In genomic region chr1:85550784-85551516, GRCh38 we compare ENCODE assay signal across 12 cellular contexts. TPM values are rescaled to one million over a fixed set of nuclear protein-coding genes. Genes with fewer than 3 reads are reported as not detected.
DNase-seq lines count a peak whose midpoint lies in the region; ATAC-seq, FAIRE-seq and TF ChIP-seq lines count a peak whose summit lies in the region.
"Had no signal": no experiment of that assay in that cellular context is flagged by ENCODE, and none has a peak within 500 bp of the region (broad histone marks: within the 10 kb centered on the region; RNA-seq: fewer than 3 reads in every experiment).

No MANE protein-coding gene starts in this region.

- no peaks in the 10 kb centered on the region for H3K79me2 ChIP-seq in HepG2 (ENCODE audit: insufficient read depth, low read length)

- H3K27me3 ChIP-seq in right lobe of liver (no peaks in the 10 kb centered on the region), HepG2 (ENCODE audit: control insufficient read depth in 1 of 2, insufficient read depth in 2 of 2, low read length in 2 of 2) (no peaks in the 10 kb centered on the region), bronchial epithelial cell (ENCODE audit: control insufficient read depth, insufficient read depth, low read length) (no peaks in the 10 kb centered on the region), mesenchymal stem cell (ENCODE audit: control insufficient read depth in 1 of 2, insufficient read depth in 1 of 2, low read length in 2 of 2) (no peaks in the 10 kb centered on the region)

- H4K20me1 ChIP-seq in HepG2 (ENCODE audit: insufficient read depth, low read length) = no peaks in the 10 kb centered on the region

- TF ChIP-seq EP300 in HepG2 (IDR thresholded peaks at IDR 0.05; ENCODE audit: low read depth in 2 of 2, low read length in 2 of 2) = no peak
- no peak for TF ChIP-seq EP300 in HepG2 (CRISPR knock-in tag; IDR thresholded peaks at IDR 0.05; ENCODE audit: borderline replicate concordance)

- peaks cover 4 to 32% (median 7%) of the 10 kb centered on the region in 5 donors for H3K27me3 Mint-ChIP-seq in naive thymus-derived CD8-positive, alpha-beta T cell

- H2BK12ac ChIP-seq in mesenchymal stem cell (ENCODE audit: low read length in 2 of 2) = no peak overlapping the region

- H3K4me1 Mint-ChIP-seq in naive thymus-derived CD8-positive, alpha-beta T cell = no peaks in the 10 kb centered on the region

- no peak overlapping the region for H4K8ac ChIP-seq in mesenchymal stem cell (ENCODE audit: low read length)

- intact Hi-C loops in right lobe of liver (cut with DNase I) = no loop called here
- intact Hi-C loops in HepG2 (cut with micrococcal nuclease; ENCODE audit: unreplicated experiment) = no loop called here

- H3K4me1 ChIP-seq in right lobe of liver = no peaks in the 10 kb centered on the region
- H3K4me1 ChIP-seq in HepG2 (ENCODE audit: insufficient read depth, low read length) = no peaks in the 10 kb centered on the region
- peaks cover 1% of the 10 kb centered on the region for H3K4me1 ChIP-seq in mesenchymal stem cell (ENCODE audit: control insufficient read depth, insufficient read depth, low read depth, low read length)

- no peak for TF ChIP-seq RAD21 in HepG2 (CRISPR knock-in tag; IDR thresholded peaks at IDR 0.05)

- H2AK5ac ChIP-seq in mesenchymal stem cell (ENCODE audit: low read length, severe bottlenecking) = peak overlapping the region; percentile 21

- peak; percentile 47 to 93 (median 78) for ATAC-seq in right lobe of liver
- ATAC-seq in HepG2 = no peak
- ATAC-seq in naive thymus-derived CD8-positive, alpha-beta T cell = no peak
- ATAC-seq in GM19455 (IDR thresholded peaks at IDR 0.05; ENCODE audit: unreplicated experiment) = no peak

- H3K79me1 ChIP-seq in mesenchymal stem cell (replicated peaks; ENCODE audit: low read length, poor library complexity, severe bottlenecking) = peaks cover 16% of the 10 kb centered on the region

- TF ChIP-seq CTCF in right lobe of liver (IDR thresholded peaks at IDR 0.05) (no peak), HepG2 (CRISPR knock-in tag; IDR thresholded peaks at IDR 0.05) (no peak), bronchial epithelial cell (IDR thresholded peaks at IDR 0.05; ENCODE audit: insufficient read depth, low read length, severe bottlenecking) (no peak)

- FAIRE-seq in HepG2 (lab: Jason Lieb, UNC) = no peak
- peak; percentile 36 for FAIRE-seq in bronchial epithelial cell (lab: Jason Lieb, UNC)

- H3K4ac ChIP-seq in mesenchymal stem cell (ENCODE audit: low read depth in 1 of 2, low read length in 2 of 2) = no peak overlapping the region

- BruUV-seq in HepG2 (replicated peaks; lab: Mats Ljungman, UMichigan) = no TSS peak

- H2BK120ac ChIP-seq in mesenchymal stem cell (ENCODE audit: low read depth, low read length) = no peak overlapping the region

- H3K36me3 ChIP-seq in right lobe of liver (no peaks in the 10 kb centered on the region), HepG2 (replicated peaks in 1 of 2; ENCODE audit: control insufficient read depth in 1 of 2, insufficient read depth in 2 of 2, low read length in 2 of 2) (no peaks in the 10 kb centered on the region), bronchial epithelial cell (ENCODE audit: control insufficient read depth, insufficient read depth, low read length) (no peaks in the 10 kb centered on the region), mesenchymal stem cell (ENCODE audit: control insufficient read depth in 1 of 2, insufficient read depth in 2 of 2, low read depth in 1 of 2, low read length in 2 of 2) (no peaks in the 10 kb centered on the region)

- H3K27ac ChIP-seq in right lobe of liver = no peak overlapping the region
- H3K27ac ChIP-seq in HepG2 (ENCODE audit: extremely low read length, insufficient read depth, low read length) = no peak overlapping the region
- peak overlapping the region; percentile 64 for H3K27ac ChIP-seq in mesenchymal stem cell (ENCODE audit: low read length, poor library complexity, severe bottlenecking)

- H3K9me3 ChIP-seq in right lobe of liver (no peaks in the 10 kb centered on the region), HepG2 (ENCODE audit: low read length) (no peaks in the 10 kb centered on the region), mesenchymal stem cell (ENCODE audit: control insufficient read depth, low read length) (no peaks in the 10 kb centered on the region)

- no peaks in the 10 kb centered on the region for H3K9me3 Mint-ChIP-seq in naive thymus-derived CD8-positive, alpha-beta T cell

- POLR2A ChIA-PET in HepG2 (lab: Yijun Ruan, JAX) = no interaction called here
- POLR2A ChIA-PET in naive thymus-derived CD8-positive, alpha-beta T cell (lab: Charles Lee) = no interaction called here

- H3K9ac ChIP-seq in HepG2 (ENCODE audit: insufficient read depth, low read depth, low read length) = no peak overlapping the region
- H3K9ac ChIP-seq in mesenchymal stem cell (ENCODE audit: low read length) = peak overlapping the region; percentile 16

- H3K27ac Mint-ChIP-seq in naive thymus-derived CD8-positive, alpha-beta T cell = no peak overlapping the region

- H3K4me3 ChIP-seq in right lobe of liver = no peak overlapping the region
- no peak overlapping the region for H3K4me3 ChIP-seq in HepG2 (replicated peaks in 1 of 3; ENCODE audit: insufficient read depth in 1 of 3, low read depth in 2 of 3, low read length in 3 of 3)
- no peak overlapping the region for H3K4me3 ChIP-seq in bronchial epithelial cell (ENCODE audit: low read depth, low read length)
- no peak overlapping the region for H3K4me3 ChIP-seq in mesenchymal stem cell (ENCODE audit: insufficient read depth in 1 of 2, low read depth in 1 of 2, low read length in 2 of 2)

- CTCF ChIA-PET in HepG2 (lab: Yijun Ruan, JAX; ENCODE audit: low intra/inter-chr PET ratio, low total read pairs) = no interaction called here

- TF ChIP-seq POLR2A in right lobe of liver (IDR thresholded peaks at IDR 0.05) (no peak), HepG2 (IDR thresholded peaks at IDR 0.05; ENCODE audit: insufficient read depth in 1 of 2, low read depth in 2 of 2, low read length in 2 of 2) (no peak)

- no peak overlapping the region for H3K18ac ChIP-seq in mesenchymal stem cell (ENCODE audit: low read depth in 1 of 2, low read length in 2 of 2)

- no peaks in the 10 kb centered on the region for H3K36me3 Mint-ChIP-seq in naive thymus-derived CD8-positive, alpha-beta T cell

- 57% methylated on average over 5 of the region's 5 CpGs for WGBS in right lobe of liver (ENCODE audit: insufficient coverage, low coverage, low lambda C conversion rate, missing lambda C conversion rate)
- WGBS in HepG2 (ENCODE audit: low lambda C conversion rate) = 25% methylated on average over 4 of the region's 5 CpGs
- 69% methylated on average over 4 of the region's 5 CpGs for WGBS in mesenchymal stem cell

- H3K23ac ChIP-seq in mesenchymal stem cell (ENCODE audit: low read length in 2 of 2) = no peak overlapping the region

- H3K14ac ChIP-seq in mesenchymal stem cell (ENCODE audit: low read length in 2 of 2) = no peak overlapping the region

- no peak overlapping the region for H2BK15ac ChIP-seq in mesenchymal stem cell (ENCODE audit: low read depth, poor library complexity, severe bottlenecking)

- DNase-seq in right lobe of liver (no peak), HepG2 (ENCODE audit: low spot score) (no peak), bronchial epithelial cell (ENCODE audit: low read depth) (peak; percentile 87), mesenchymal stem cell (peak; percentile 73), NCI-H446 (lab: John Stamatoyannopoulos, UW) (no peak), NCI-H1436 (lab: John Stamatoyannopoulos, UW) (no peak)
- no peak for DNase-seq in naive thymus-derived CD8-positive, alpha-beta T cell
- DNase-seq: activated CD4-positive, alpha-beta T cell treated with anti-CD3 and anti-CD28 coated beads for 1 hour; activated naive CD4-positive, alpha-beta T cell treated with Interleukin-2 at 50 U/mL for 16 hours; retina; stimulated activated CD8-positive, alpha-beta memory T cell treated with anti-CD3 and anti-CD28 coated beads, Interleukin-4, amount 100 ng/mL, for 48 hours had no signal

- H4K91ac ChIP-seq in mesenchymal stem cell (ENCODE audit: low read length) = no peak overlapping the region

- H2AFZ ChIP-seq in HepG2 (ENCODE audit: low read length) (no peak overlapping the region), mesenchymal stem cell (ENCODE audit: low read depth, low read length) (no peak overlapping the region)

- H3K4me3 Mint-ChIP-seq in naive thymus-derived CD8-positive, alpha-beta T cell = no peak overlapping the region

- no peak overlapping the region for H2BK5ac ChIP-seq in mesenchymal stem cell (ENCODE audit: low read depth, low read length, poor library complexity, severe bottlenecking)

- in situ Hi-C loops in HepG2 (cut with HindIII; ENCODE audit: extremely low pct_ligation_motif_present, low pct_unique_long_range_greater_than_20kb) = no loop called here

- H3K4me2 ChIP-seq in HepG2 (ENCODE audit: low read depth, low read length) = no peak overlapping the region
- H3K4me2 ChIP-seq in mesenchymal stem cell (ENCODE audit: low read length, poor library complexity, severe bottlenecking) = no peak overlapping the region

RNA-seq across cellular contexts. Expression of gene CCN1, which starts 29.6 kb away (rescaled TPM):
- 10 to 100 TPM in 5 of 6 experiments, 1 to 10 TPM in 1; 6.7 to 62.4 (median 47.8) TPM for total RNA-seq in right lobe of liver
- total RNA-seq in HepG2 (2016; rRNA removed; fragmentation: Illumina TruSeq; extraction: Trizol) = 1.2 and 2.6 TPM in 2 replicates
- 0.30 and 0.35 TPM in 2 replicates for total RNA-seq in HepG2 (2016; cell fraction: cytosol; rRNA removed; fragmentation: Illumina TruSeq; extraction: Trizol; ENCODE audit: low read depth)
- total RNA-seq in HepG2 (2016; cell fraction: insoluble cytoplasmic fraction; rRNA removed; fragmentation: Illumina TruSeq; extraction: Trizol) = 1.3 and 2.6 TPM in 2 replicates
- 0.96 and 1.2 TPM in 2 replicates for total RNA-seq in HepG2 (2016; cell fraction: membrane; rRNA removed; fragmentation: Illumina TruSeq; extraction: Trizol)
- 7.9 and 8.7 TPM in 2 replicates for total RNA-seq in HepG2 (2016; cell fraction: nucleus; rRNA removed; fragmentation: Illumina TruSeq; extraction: Trizol)
- 12.5 and 14.9 TPM in 2 replicates for polyA plus RNA-seq in HepG2 (2011; rRNA removed)
- polyA plus RNA-seq in HepG2 (2011; cell fraction: cytosol; rRNA removed) = 14.0 and 14.8 TPM in 2 replicates
- polyA plus RNA-seq in HepG2 (2011; cell fraction: nucleus; rRNA removed) = 39.7 and 43.2 TPM in 2 replicates
- 12.9 and 24.7 TPM in 2 replicates for polyA plus RNA-seq in HepG2 (2012)
- polyA plus RNA-seq in HepG2 (2016; cell fraction: cytosol; fragmentation: Illumina TruSeq; extraction: Trizol; ENCODE audit: low read depth) = 0.79 and 0.81 TPM in 2 replicates
- 2.6 and 3.5 TPM in 2 replicates for polyA plus RNA-seq in HepG2 (2016; cell fraction: insoluble cytoplasmic fraction; fragmentation: Illumina TruSeq; extraction: Trizol; ENCODE audit: low read depth)
- polyA plus RNA-seq in HepG2 (2016; cell fraction: membrane; fragmentation: Illumina TruSeq; extraction: Trizol; ENCODE audit: low read depth) = 1.3 and 2.1 TPM in 2 replicates
- 35.0 and 36.4 TPM in 2 replicates for polyA plus RNA-seq in HepG2 (2016; cell fraction: nucleus; fragmentation: Illumina TruSeq; extraction: Trizol; ENCODE audit: insufficient read depth, low read depth)
- 6.4 and 13.6 TPM in 2 replicates for polyA minus RNA-seq in HepG2 (2011; rRNA and poly(A)+ RNA removed; ENCODE audit: low replicate concordance)
- 13.9 and 16.1 TPM in 2 replicates for polyA minus RNA-seq in HepG2 (2011; cell fraction: cytosol; rRNA and poly(A)+ RNA removed)
- 23.2 TPM in 2 replicates for polyA minus RNA-seq in HepG2 (2011; cell fraction: nucleus; rRNA and poly(A)+ RNA removed)
- 5.1 and 6.1 TPM in 2 replicates for total RNA-seq in bronchial epithelial cell
- polyA plus RNA-seq in mesenchymal stem cell (2013, experiment 1 of 2) = 408 TPM
- 395 TPM for polyA plus RNA-seq in mesenchymal stem cell (2013, experiment 2 of 2)
- total RNA-seq in naive thymus-derived CD8-positive, alpha-beta T cell = not detected
- not detected for polyA plus RNA-seq in naive thymus-derived CD8-positive, alpha-beta T cell

Comparison
In these comparisons a context has a peak if more than half of its experiments do, and no peak if none do; other contexts are left out.
1. ATAC-seq: peak in right lobe of liver (4 of 4); none in HepG2 (single experiment), naive thymus-derived CD8-positive, alpha-beta T cell (0 of 2) and GM19455 (single experiment).
2. DNase-seq: peak in bronchial epithelial cell (single experiment) and mesenchymal stem cell (single experiment); none in right lobe of liver (0 of 3), HepG2 (single experiment), NCI-H446 (0 of 2), naive thymus-derived CD8-positive, alpha-beta T cell (0 of 10) and NCI-H1436 (single experiment).